In genomic region chr6:20173833-20174796, GRCh38 we compare ENCODE assay signal across 1 cellular context.
TF ChIP-seq lines count a peak whose summit lies in the region.

No MANE protein-coding gene starts in this region.

TF ChIP-seq in K562, 482 proteins besides CTCF, POLR2A, EP300 and RAD21 (continued from another document and continues in another):
- TF ChIP-seq ZNF407 (IDR thresholded peaks at IDR 0.05; ENCODE audit: low read depth) (no peak), CCAR2 (IDR thresholded peaks at IDR 0.05; ENCODE audit: low read depth, low read length) (no peak), GATA2 (CRISPR knock-in tag; IDR thresholded peaks at IDR 0.05) (no peak), HMG20A (CRISPR knock-in tag; conservative IDR thresholded peaks at IDR 0.05) (no peak), TEAD4 (IDR thresholded peaks at IDR 0.05; ENCODE audit: low read length) (peak; percentile 34; the same call in 1 of the 2 replicates), TEAD4 (CRISPR knock-in tag; IDR thresholded peaks at IDR 0.05; ENCODE audit: borderline replicate concordance) (no peak), FOXM1 (IDR thresholded peaks at IDR 0.05; ENCODE audit: low read depth) (no peak), FOXM1 (CRISPR knock-in tag; IDR thresholded peaks at IDR 0.05; ENCODE audit: low read depth) (no peak), DPF2 (IDR thresholded peaks at IDR 0.05) (no peak), ZNF445 (CRISPR knock-in tag; IDR thresholded peaks at IDR 0.05; ENCODE audit: low read depth) (no peak), TAF9B (IDR thresholded peaks at IDR 0.05; ENCODE audit: partially characterized antibody) (no peak), ATF3 (IDR thresholded peaks at IDR 0.05) (peak; percentile 69), ATF3 (CRISPR knock-in tag; conservative IDR thresholded peaks at IDR 0.05) (no peak), CEBPB (tag; IDR thresholded peaks at IDR 0.05) (peak; percentile 81), PTBP1 (IDR thresholded peaks at IDR 0.05; ENCODE audit: low read depth, low read length) (no peak), ZNF354B (CRISPR knock-in tag; IDR thresholded peaks at IDR 0.05) (no peak), ETV5 (CRISPR knock-in tag; IDR thresholded peaks at IDR 0.05; ENCODE audit: low read depth) (no peak), ATF2 (CRISPR knock-in tag; IDR thresholded peaks at IDR 0.05) (no peak), VEZF1 (CRISPR knock-in tag; IDR thresholded peaks at IDR 0.05) (no peak), SRSF1 (IDR thresholded peaks at IDR 0.05; ENCODE audit: low read depth, low read length) (no peak), NCOA6 (IDR thresholded peaks at IDR 0.05) (no peak), ZBTB9 (CRISPR knock-in tag; IDR thresholded peaks at IDR 0.05) (0 out of 2 replicates have a peak, but pooled peaks have one; percentile 19), SMC3 (conservative IDR thresholded peaks at IDR 0.05; ENCODE audit: insufficient read depth, low read depth, low read length) (no peak), LARP7 (IDR thresholded peaks at IDR 0.05) (no peak), C11orf30 (IDR thresholded peaks at IDR 0.05; ENCODE audit: low read depth) (no peak), GTF2A2 (tag; IDR thresholded peaks at IDR 0.05) (no peak), STAG1 (CRISPR knock-in tag; IDR thresholded peaks at IDR 0.05; ENCODE audit: borderline replicate concordance) (no peak), ZFPM2 (CRISPR knock-in tag; IDR thresholded peaks at IDR 0.05) (no peak), PML (IDR thresholded peaks at IDR 0.05; ENCODE audit: low read length) (no peak), BRCA1 (IDR thresholded peaks at IDR 0.05) (no peak), BRCA1 (CRISPR knock-in tag; IDR thresholded peaks at IDR 0.05) (no peak), HES1 (IDR thresholded peaks at IDR 0.05; ENCODE audit: low read depth) (0 out of 2 replicates have a peak, but pooled peaks have one; percentile 56), SMARCE1 (IDR thresholded peaks at IDR 0.05) (peak; percentile 64; the same call in 1 of the 2 replicates), HMGN3 (IDR thresholded peaks at IDR 0.05; ENCODE audit: borderline replicate concordance, extremely low read depth, insufficient read length, low read depth, low read length) (no peak), ZNF133 (CRISPR knock-in tag; IDR thresholded peaks at IDR 0.05) (no peak), CREB3 (tag; conservative IDR thresholded peaks at IDR 0.05; ENCODE audit: low read depth) (no peak), ZNF175 (CRISPR knock-in tag; IDR thresholded peaks at IDR 0.05; ENCODE audit: low read depth) (no peak), MITF (IDR thresholded peaks at IDR 0.05) (peak; percentile 76; the same call in 1 of the 2 replicates), ZNF41 (CRISPR knock-in tag; conservative IDR thresholded peaks at IDR 0.05) (no peak), MYBL2 (IDR thresholded peaks at IDR 0.05; ENCODE audit: low read depth) (no peak), MYBL2 (CRISPR knock-in tag; IDR thresholded peaks at IDR 0.05; ENCODE audit: borderline replicate concordance) (no peak), ARID1B (IDR thresholded peaks at IDR 0.05) (peak; percentile 33; the same call in 1 of the 2 replicates)
- TF ChIP-seq, protein P1, sequence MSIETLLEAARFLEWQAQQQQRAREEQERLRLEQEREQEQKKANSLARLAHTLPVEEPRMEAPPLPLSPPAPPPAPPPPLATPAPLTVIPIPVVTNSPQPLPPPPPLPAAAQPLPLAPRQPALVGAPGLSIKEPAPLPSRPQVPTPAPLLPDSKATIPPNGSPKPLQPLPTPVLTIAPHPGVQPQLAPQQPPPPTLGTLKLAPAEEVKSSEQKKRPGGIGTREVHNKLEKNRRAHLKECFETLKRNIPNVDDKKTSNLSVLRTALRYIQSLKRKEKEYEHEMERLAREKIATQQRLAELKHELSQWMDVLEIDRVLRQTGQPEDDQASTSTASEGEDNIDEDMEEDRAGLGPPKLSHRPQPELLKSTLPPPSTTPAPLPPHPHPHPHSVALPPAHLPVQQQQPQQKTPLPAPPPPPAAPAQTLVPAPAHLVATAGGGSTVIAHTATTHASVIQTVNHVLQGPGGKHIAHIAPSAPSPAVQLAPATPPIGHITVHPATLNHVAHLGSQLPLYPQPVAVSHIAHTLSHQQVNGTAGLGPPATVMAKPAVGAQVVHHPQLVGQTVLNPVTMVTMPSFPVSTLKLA (conservative IDR thresholded peaks at IDR 0.05), result no peak
- TF ChIP-seq, protein P2, sequence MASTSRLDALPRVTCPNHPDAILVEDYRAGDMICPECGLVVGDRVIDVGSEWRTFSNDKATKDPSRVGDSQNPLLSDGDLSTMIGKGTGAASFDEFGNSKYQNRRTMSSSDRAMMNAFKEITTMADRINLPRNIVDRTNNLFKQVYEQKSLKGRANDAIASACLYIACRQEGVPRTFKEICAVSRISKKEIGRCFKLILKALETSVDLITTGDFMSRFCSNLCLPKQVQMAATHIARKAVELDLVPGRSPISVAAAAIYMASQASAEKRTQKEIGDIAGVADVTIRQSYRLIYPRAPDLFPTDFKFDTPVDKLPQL (IDR thresholded peaks at IDR 0.05; ENCODE audit: extremely low read depth, insufficient read length), result no peak
- TF ChIP-seq, protein P3, sequence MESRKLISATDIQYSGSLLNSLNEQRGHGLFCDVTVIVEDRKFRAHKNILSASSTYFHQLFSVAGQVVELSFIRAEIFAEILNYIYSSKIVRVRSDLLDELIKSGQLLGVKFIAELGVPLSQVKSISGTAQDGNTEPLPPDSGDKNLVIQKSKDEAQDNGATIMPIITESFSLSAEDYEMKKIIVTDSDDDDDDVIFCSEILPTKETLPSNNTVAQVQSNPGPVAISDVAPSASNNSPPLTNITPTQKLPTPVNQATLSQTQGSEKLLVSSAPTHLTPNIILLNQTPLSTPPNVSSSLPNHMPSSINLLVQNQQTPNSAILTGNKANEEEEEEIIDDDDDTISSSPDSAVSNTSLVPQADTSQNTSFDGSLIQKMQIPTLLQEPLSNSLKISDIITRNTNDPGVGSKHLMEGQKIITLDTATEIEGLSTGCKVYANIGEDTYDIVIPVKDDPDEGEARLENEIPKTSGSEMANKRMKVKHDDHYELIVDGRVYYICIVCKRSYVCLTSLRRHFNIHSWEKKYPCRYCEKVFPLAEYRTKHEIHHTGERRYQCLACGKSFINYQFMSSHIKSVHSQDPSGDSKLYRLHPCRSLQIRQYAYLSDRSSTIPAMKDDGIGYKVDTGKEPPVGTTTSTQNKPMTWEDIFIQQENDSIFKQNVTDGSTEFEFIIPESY (CRISPR knock-in tag; IDR thresholded peaks at IDR 0.05), result no peak
